In genomic region chr16:27470567-27471431, GRCh38 we compare ENCODE assay signal across 16 cellular contexts.
A peak's percentile ranks its signal among the peaks of the same experiment; 100 is the strongest.
DNase-seq lines count a peak whose midpoint lies in the region; ATAC-seq, FAIRE-seq and TF ChIP-seq lines count a peak whose summit lies in the region.
"Had no signal": no experiment of that assay in that cellular context is flagged by ENCODE, and none has a peak within 500 bp of the region (broad histone marks: within the 10 kb centered on the region; RNA-seq: fewer than 3 reads in every experiment).

No MANE protein-coding gene starts in this region.

- H3K27ac ChIP-seq in HepG2 (ENCODE audit: extremely low read length, insufficient read depth, low read length) = peak overlapping the region; percentile 61
- H3K27ac ChIP-seq: vagina had no signal

- WGBS in HepG2 (ENCODE audit: low lambda C conversion rate) = 64% methylated on average over 27 of the region's 28 CpGs

- no peak overlapping the region for H3K27ac Mint-ChIP-seq in stimulated activated naive B cell treated with anti-CD40 and anti-IgM and Interleukin-4, amounts not matched to agents 10 μg/mL and 1 μg/mL and 100 μg/mL, for 72 hours
- no peak overlapping the region for H3K27ac Mint-ChIP-seq in activated CD8-positive, alpha-beta T cell treated with anti-CD3 and anti-CD28 coated beads for 36 hours
- H3K27ac Mint-ChIP-seq: activated naive CD8-positive, alpha-beta T cell had no signal

- CTCF ChIA-PET in HepG2 (lab: Yijun Ruan, JAX; ENCODE audit: low intra/inter-chr PET ratio, low total read pairs) = no interaction called here
- CTCF ChIA-PET in activated CD8-positive, alpha-beta T cell treated with anti-CD3 and anti-CD28 coated beads for 36 hours (lab: Charles Lee) = no interaction called here

- ATAC-seq in HepG2 (peak; percentile 97), GM18870 (IDR thresholded peaks at IDR 0.05; ENCODE audit: unreplicated experiment) (no peak)
- no peak for ATAC-seq in stimulated activated naive B cell treated with anti-CD40 and anti-IgM and Interleukin-4, amounts not matched to agents 10 μg/mL and 1 μg/mL and 100 μg/mL, for 72 hours (replicated peaks)
- ATAC-seq in activated CD8-positive, alpha-beta T cell treated with anti-CD3 and anti-CD28 coated beads for 36 hours = no peak

- TF ChIP-seq POLR2A in HepG2 (IDR thresholded peaks at IDR 0.05; ENCODE audit: insufficient read depth in 1 of 2, low read depth in 2 of 2, low read length in 2 of 2) = no peak

- no peak for TF ChIP-seq CTCF in HepG2 (CRISPR knock-in tag; IDR thresholded peaks at IDR 0.05)
- no peak for TF ChIP-seq CTCF in activated CD8-positive, alpha-beta T cell treated with anti-CD3 and anti-CD28 coated beads for 36 hours (IDR thresholded peaks at IDR 0.05)

- peaks cover 29% of the 10 kb centered on the region for H3K4me1 ChIP-seq in HepG2 (ENCODE audit: insufficient read depth, low read length)
- H3K4me1 ChIP-seq: vagina had no signal

- intact Hi-C loops in HepG2 (cut with micrococcal nuclease; ENCODE audit: unreplicated experiment) = no loop called here
- intact Hi-C loops in activated CD8-positive, alpha-beta T cell treated with anti-CD3 and anti-CD28 coated beads for 36 hours (cut with micrococcal nuclease) = no loop called here

- H3K36me3 ChIP-seq in HepG2 (replicated peaks in 1 of 2; ENCODE audit: control insufficient read depth in 1 of 2, insufficient read depth in 2 of 2, low read length in 2 of 2) = peaks cover 69 to 98% of the 10 kb centered on the region in 2 experiments

- H3K9me3 ChIP-seq in HepG2 (ENCODE audit: low read length) = no peaks in the 10 kb centered on the region
- H3K9me3 ChIP-seq: vagina had no signal

- no peak overlapping the region for H3K4me3 Mint-ChIP-seq in stimulated activated naive B cell treated with anti-CD40 and anti-IgM and Interleukin-4, amounts not matched to agents 10 μg/mL and 1 μg/mL and 100 μg/mL, for 72 hours
- no peak overlapping the region for H3K4me3 Mint-ChIP-seq in activated CD8-positive, alpha-beta T cell treated with anti-CD3 and anti-CD28 coated beads for 36 hours
- H3K4me3 Mint-ChIP-seq: activated naive CD8-positive, alpha-beta T cell had no signal

- no peak for TF ChIP-seq RAD21 in HepG2 (CRISPR knock-in tag; IDR thresholded peaks at IDR 0.05)

- no TSS peak for BruUV-seq in HepG2 (replicated peaks; lab: Mats Ljungman, UMichigan)

- H3K9me3 Mint-ChIP-seq in stimulated activated naive B cell treated with anti-CD40 and anti-IgM and Interleukin-4, amounts not matched to agents 10 μg/mL and 1 μg/mL and 100 μg/mL, for 72 hours = no peaks in the 10 kb centered on the region
- no peaks in the 10 kb centered on the region for H3K9me3 Mint-ChIP-seq in activated CD8-positive, alpha-beta T cell treated with anti-CD3 and anti-CD28 coated beads for 36 hours

- peak; percentile 10 to 79; a peak in 2 of 4 replicates for TF ChIP-seq EP300 in HepG2 (IDR thresholded peaks at IDR 0.05; ENCODE audit: low read depth in 2 of 2, low read length in 2 of 2)
- TF ChIP-seq EP300 in HepG2 (CRISPR knock-in tag; IDR thresholded peaks at IDR 0.05; ENCODE audit: borderline replicate concordance) = peak; percentile 81

- peaks cover 77 to 88% of the 10 kb centered on the region in 2 donors for H3K36me3 Mint-ChIP-seq in stimulated activated naive B cell treated with anti-CD40 and anti-IgM and Interleukin-4, amounts not matched to agents 10 μg/mL and 1 μg/mL and 100 μg/mL, for 72 hours
- peaks cover 61% of the 10 kb centered on the region for H3K36me3 Mint-ChIP-seq in activated CD8-positive, alpha-beta T cell treated with anti-CD3 and anti-CD28 coated beads for 36 hours (ENCODE audit: low read depth)

- no peaks in the 10 kb centered on the region for H3K79me2 ChIP-seq in HepG2 (ENCODE audit: insufficient read depth, low read length)

- no peaks in the 10 kb centered on the region for H3K27me3 Mint-ChIP-seq in stimulated activated naive B cell treated with anti-CD40 and anti-IgM and Interleukin-4, amounts not matched to agents 10 μg/mL and 1 μg/mL and 100 μg/mL, for 72 hours
- no peaks in the 10 kb centered on the region for H3K27me3 Mint-ChIP-seq in activated CD8-positive, alpha-beta T cell treated with anti-CD3 and anti-CD28 coated beads for 36 hours
- H3K27me3 Mint-ChIP-seq: activated naive CD8-positive, alpha-beta T cell had no signal

- peak overlapping the region; percentile 13; the same call in 1 of the 2 replicates for H3K9ac ChIP-seq in HepG2 (ENCODE audit: insufficient read depth, low read depth, low read length)

- H3K4me1 Mint-ChIP-seq in stimulated activated naive B cell treated with anti-CD40 and anti-IgM and Interleukin-4, amounts not matched to agents 10 μg/mL and 1 μg/mL and 100 μg/mL, for 72 hours = peaks cover 10 to 12% of the 10 kb centered on the region in 2 donors
- H3K4me1 Mint-ChIP-seq in activated CD8-positive, alpha-beta T cell treated with anti-CD3 and anti-CD28 coated beads for 36 hours (ENCODE audit: low read depth) = peaks cover 6% of the 10 kb centered on the region

- H3K4me2 ChIP-seq in HepG2 (ENCODE audit: low read depth, low read length) = peak overlapping the region; percentile 8; the same call in 1 of the 2 replicates

- no peak overlapping the region for H2AFZ ChIP-seq in HepG2 (ENCODE audit: low read length)

- H3K4me3 ChIP-seq in HepG2 (replicated peaks in 1 of 3; ENCODE audit: insufficient read depth in 1 of 3, low read depth in 2 of 3, low read length in 3 of 3) = no peak overlapping the region
- H3K4me3 ChIP-seq: vagina had no signal

- FAIRE-seq in HepG2 (lab: Jason Lieb, UNC) = peak; percentile 88
- FAIRE-seq: GM18507 had no signal

- H3K27me3 ChIP-seq in HepG2 (ENCODE audit: control insufficient read depth in 1 of 2, insufficient read depth in 2 of 2, low read length in 2 of 2) = no peaks in the 10 kb centered on the region
- H3K27me3 ChIP-seq: vagina had no signal

- peak; percentile 86 for DNase-seq in HCEC 1CT
- peak; percentile 90 for DNase-seq in dermis blood vessel endothelial cell
- DNase-seq in HepG2 (ENCODE audit: low spot score) = peak; percentile 91
- DNase-seq in stromal cell of bone marrow (ENCODE audit: low read depth) = peak; percentile 30
- DNase-seq in stimulated activated naive B cell treated with anti-CD40 and anti-IgM and Interleukin-4, amounts not matched to agents 10 μg/mL and 1 μg/mL and 100 μg/mL, for 72 hours = no peak
- DNase-seq in NCI-H2227 treated with DMSO at 0.1 percent for 48 hours (lab: John Stamatoyannopoulos, UW) = no peak
- DNase-seq in activated CD8-positive, alpha-beta T cell treated with anti-CD3 and anti-CD28 coated beads for 36 hours = no peak
- DNase-seq: activated CD8-positive, alpha-beta memory T cell treated with anti-CD3 and anti-CD28 coated beads for 24 hours; DMS53; kidney glomerular epithelial cell; NCI-H187 treated with DMSO at 0.1 percent for 48 hours; T1000 had no signal

- POLR2A ChIA-PET in HepG2 (lab: Yijun Ruan, JAX) = no interaction called here
- POLR2A ChIA-PET in activated CD8-positive, alpha-beta T cell treated with anti-CD3 and anti-CD28 coated beads for 36 hours (lab: Charles Lee) = no interaction called here

- H4K20me1 ChIP-seq in HepG2 (ENCODE audit: insufficient read depth, low read length) = no peaks in the 10 kb centered on the region

- in situ Hi-C loops in HepG2 (cut with HindIII; ENCODE audit: extremely low pct_ligation_motif_present, low pct_unique_long_range_greater_than_20kb) = no loop called here

TF ChIP-seq in HepG2, 621 proteins besides CTCF, POLR2A, EP300 and RAD21 (continues in another document):
- TF ChIP-seq KAT8 (CRISPR knock-in tag; IDR thresholded peaks at IDR 0.05) (peak; percentile 62; the same call in 1 of the 2 replicates), MNT (IDR thresholded peaks at IDR 0.05) (peak; percentile 71), GABPA (IDR thresholded peaks at IDR 0.05; ENCODE audit: low read depth, low read length) (no peak), GABPA (CRISPR knock-in tag; IDR thresholded peaks at IDR 0.05; ENCODE audit: low read depth) (peak; percentile 38; the same call in 1 of the 2 replicates), SALL2 (CRISPR knock-in tag; IDR thresholded peaks at IDR 0.05) (no peak), RBFOX2 (IDR thresholded peaks at IDR 0.05; ENCODE audit: low read depth, low read length) (no peak), RFXANK (CRISPR knock-in tag; IDR thresholded peaks at IDR 0.05) (no peak)

Comparison
In these comparisons a context has a peak if more than half of its experiments do, and no peak if none do; other contexts are left out.
1. DNase-seq: peak in HCEC 1CT (single experiment), dermis blood vessel endothelial cell (single experiment), HepG2 (single experiment) and stromal cell of bone marrow (single experiment); none in stimulated activated naive B cell treated with anti-CD40 and anti-IgM and Interleukin-4, amounts not matched to agents 10 μg/mL and 1 μg/mL and 100 μg/mL, for 72 hours (single experiment), NCI-H2227 treated with DMSO at 0.1 percent for 48 hours (single experiment) and activated CD8-positive, alpha-beta T cell treated with anti-CD3 and anti-CD28 coated beads for 36 hours (single experiment).